31 cellular contexts compared by ENCODE assay signal in genomic region chr5:15720515-15720914, GRCh38.
"Had no signal": no experiment of that assay in that cellular context is flagged by ENCODE, and none has a peak within 500 bp of the region (broad histone marks: within the 10 kb centered on the region; RNA-seq: fewer than 3 reads in every experiment).

No MANE protein-coding gene starts in this region.

- DNase-seq: activated CD4-positive, alpha-beta memory T cell treated with anti-CD3 and anti-CD28 coated beads for 36 hours; activated CD4-positive, alpha-beta T cell treated with anti-CD3 and anti-CD28 coated beads for 36 hours; activated CD4-positive, alpha-beta T cell treated with anti-CD3 and anti-CD28 coated beads, Interleukin-2, amount 10 ng/mL, durations not matched to agents 24 days and 14 days; activated CD4-positive, CD25-positive, alpha-beta regulatory T cell; activated CD4-positive, CD25-positive, alpha-beta regulatory T cell treated with anti-CD3 and anti-CD28 coated beads, Interleukin-2, amount 50 U/mL, for 72 hours; activated CD8-positive, alpha-beta memory T cell treated with anti-CD3 and anti-CD28 coated beads, Interleukin-2, amount 10 ng/mL, durations not matched to agents 7 days and 5 days; activated CD8-positive, alpha-beta memory T cell treated with anti-CD3 and anti-CD28 coated beads, Interleukin-2, amount 50 U/mL, for 4 hours; activated CD8-positive, alpha-beta T cell treated with anti-CD3 and anti-CD28 coated beads, Interleukin-2, amount 10 ng/mL, durations not matched to agents 7 days and 5 days; activated effector memory CD4-positive, alpha-beta T cell treated with anti-CD3 and anti-CD28 coated beads, Interleukin-2, amount 50 U/mL, for 16 hours; activated naive CD4-positive, alpha-beta T cell treated with anti-CD3 and anti-CD28 coated beads for 36 hours; activated naive CD8-positive, alpha-beta T cell treated with anti-CD3 and anti-CD28 coated beads for 36 hours; activated naive CD8-positive, alpha-beta T cell treated with anti-CD3 and anti-CD28 coated beads, Interleukin-2, amount 50 U/mL, for 24 hours; activated T-cell treated with anti-CD3 and anti-CD28 coated beads, Interleukin-2, amount 50 U/mL, for 1 hour; activated T-cell treated with anti-CD3 and anti-CD28 coated beads, Interleukin-2, amount 50 U/mL, for 48 hours; aorta; body of pancreas; central memory CD4-positive, alpha-beta T cell; cerebellar nuclear complex; dorsolateral prefrontal cortex; effector memory CD4-positive, alpha-beta T cell; endodermal cell; erythroblast; glutamatergic neuron; T-helper 1 cell; T-helper 17 cell; T1000 had no signal

- H3K27ac ChIP-seq: body of pancreas, cardiac muscle cell, coronary artery, esophagus muscularis mucosa had no signal

- H3K36me3 ChIP-seq: adrenal gland, cardiac muscle cell, esophagus muscularis mucosa, heart left ventricle had no signal

- ATAC-seq: activated CD4-positive, alpha-beta T cell treated with anti-CD3 and anti-CD28 coated beads for 36 hours; activated CD8-positive, alpha-beta memory T cell treated with anti-CD3 and anti-CD28 coated beads, Interleukin-2, amount 10 ng/mL, durations not matched to agents 7 days and 5 days; activated CD8-positive, alpha-beta T cell treated with anti-CD3 and anti-CD28 coated beads, Interleukin-2, amount 10 ng/mL, durations not matched to agents 7 days and 5 days; activated naive CD8-positive, alpha-beta T cell treated with anti-CD3 and anti-CD28 coated beads, Interleukin-2, amount 50 U/mL, for 24 hours; body of pancreas; T-helper 17 cell had no signal

- H3K4me1 ChIP-seq: body of pancreas had no signal

- H3K4me3 ChIP-seq: adrenal gland, body of pancreas, cardiac muscle cell, coronary artery, dorsolateral prefrontal cortex, esophagus muscularis mucosa, heart left ventricle had no signal

- H3K27me3 ChIP-seq: adrenal gland, body of pancreas, cardiac muscle cell, dorsolateral prefrontal cortex, esophagus muscularis mucosa, heart left ventricle had no signal

- H3K9me3 ChIP-seq: body of pancreas had no signal
